ENCODE assay signal across 1 cellular context in genomic region chr3:48662753-48663488, GRCh38.
TF ChIP-seq lines count a peak whose summit lies in the region.

Gene CELSR3 (minus strand): TSS chr3:48662886. CDS start chr3:48662634, 252 bp downstream.

TF ChIP-seq in HepG2, 621 proteins besides CTCF, POLR2A, EP300 and RAD21 (continued from another document and continues in another):
- TF ChIP-seq SRSF1 (optimal IDR thresholded peaks at IDR 0.05; ENCODE audit: low read depth, low read length) (no peak), ZBTB43 (CRISPR knock-in tag; conservative IDR thresholded peaks at IDR 0.05) (no peak), DR1 (CRISPR knock-in tag; IDR thresholded peaks at IDR 0.05) (no peak), HOXA3 (CRISPR knock-in tag; IDR thresholded peaks at IDR 0.05) (peak; percentile 85), ZNF460 (CRISPR knock-in tag; IDR thresholded peaks at IDR 0.05; ENCODE audit: borderline replicate concordance) (no peak), POLR2AphosphoS5 (IDR thresholded peaks at IDR 0.05; ENCODE audit: low read depth, low read length) (peak; percentile 44), MAF1 (CRISPR knock-in tag; IDR thresholded peaks at IDR 0.05; ENCODE audit: borderline replicate concordance) (no peak), U2AF1 (optimal IDR thresholded peaks at IDR 0.05; ENCODE audit: low read depth, low read length) (no peak), LCORL (IDR thresholded peaks at IDR 0.05) (no peak), LCORL (CRISPR knock-in tag; IDR thresholded peaks at IDR 0.05) (0 out of 2 replicates have a peak, but pooled peaks have one; percentile 7), ZNF407 (CRISPR knock-in tag; IDR thresholded peaks at IDR 0.05; ENCODE audit: not compliant biosample characterization) (peak; percentile 9), CAMTA2 (CRISPR knock-in tag; IDR thresholded peaks at IDR 0.05; ENCODE audit: borderline replicate concordance) (0 out of 2 replicates have a peak, but pooled peaks have one; percentile 59), PRMT3 (CRISPR knock-in tag; IDR thresholded peaks at IDR 0.05; ENCODE audit: borderline replicate concordance, low read depth) (0 out of 2 replicates have a peak, but pooled peaks have one; percentile 7), DNMT1 (CRISPR knock-in tag; IDR thresholded peaks at IDR 0.05) (peak; percentile 68; the same call in 1 of the 2 replicates), FOXK2 (IDR thresholded peaks at IDR 0.05) (peak; percentile 50; the same call in 1 of the 2 replicates), ZNF572 (CRISPR knock-in tag; IDR thresholded peaks at IDR 0.05) (no peak), MAX (IDR thresholded peaks at IDR 0.05) (peak; percentile 52; the same call in 1 of the 2 replicates), TARDBP (CRISPR knock-in tag; IDR thresholded peaks at IDR 0.05) (no peak), ZNF570 (CRISPR knock-in tag; IDR thresholded peaks at IDR 0.05; ENCODE audit: borderline replicate concordance) (0 out of 2 replicates have a peak, but pooled peaks have one; percentile 74), ZNF879 (CRISPR knock-in tag; IDR thresholded peaks at IDR 0.05) (no peak), YEATS4 (CRISPR knock-in tag; IDR thresholded peaks at IDR 0.05; ENCODE audit: borderline replicate concordance) (0 out of 2 replicates have a peak, but pooled peaks have one; percentile 3), NR0B2 (CRISPR knock-in tag; IDR thresholded peaks at IDR 0.05) (no peak), MNT (IDR thresholded peaks at IDR 0.05) (no peak)
- TF ChIP-seq, protein P1, sequence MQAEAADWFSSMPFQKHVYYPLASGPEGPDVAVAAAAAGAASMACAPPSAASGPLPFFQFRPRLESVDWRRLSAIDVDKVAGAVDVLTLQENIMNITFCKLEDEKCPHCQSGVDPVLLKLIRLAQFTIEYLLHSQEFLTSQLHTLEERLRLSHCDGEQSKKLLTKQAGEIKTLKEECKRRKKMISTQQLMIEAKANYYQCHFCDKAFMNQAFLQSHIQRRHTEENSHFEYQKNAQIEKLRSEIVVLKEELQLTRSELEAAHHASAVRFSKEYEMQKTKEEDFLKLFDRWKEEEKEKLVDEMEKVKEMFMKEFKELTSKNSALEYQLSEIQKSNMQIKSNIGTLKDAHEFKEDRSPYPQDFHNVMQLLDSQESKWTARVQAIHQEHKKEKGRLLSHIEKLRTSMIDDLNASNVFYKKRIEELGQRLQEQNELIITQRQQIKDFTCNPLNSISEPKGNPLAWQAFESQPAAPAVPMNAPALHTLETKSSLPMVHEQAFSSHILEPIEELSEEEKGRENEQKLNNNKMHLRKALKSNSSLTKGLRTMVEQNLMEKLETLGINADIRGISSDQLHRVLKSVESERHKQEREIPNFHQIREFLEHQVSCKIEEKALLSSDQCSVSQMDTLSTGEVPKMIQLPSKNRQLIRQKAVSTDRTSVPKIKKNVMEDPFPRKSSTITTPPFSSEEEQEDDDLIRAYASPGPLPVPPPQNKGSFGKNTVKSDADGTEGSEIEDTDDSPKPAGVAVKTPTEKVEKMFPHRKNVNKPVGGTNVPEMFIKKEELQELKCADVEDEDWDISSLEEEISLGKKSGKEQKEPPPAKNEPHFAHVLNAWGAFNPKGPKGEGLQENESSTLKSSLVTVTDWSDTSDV (CRISPR knock-in tag; IDR thresholded peaks at IDR 0.05): no peak; the same call in 1 of the 2 replicates
- TF ChIP-seq, protein P2, sequence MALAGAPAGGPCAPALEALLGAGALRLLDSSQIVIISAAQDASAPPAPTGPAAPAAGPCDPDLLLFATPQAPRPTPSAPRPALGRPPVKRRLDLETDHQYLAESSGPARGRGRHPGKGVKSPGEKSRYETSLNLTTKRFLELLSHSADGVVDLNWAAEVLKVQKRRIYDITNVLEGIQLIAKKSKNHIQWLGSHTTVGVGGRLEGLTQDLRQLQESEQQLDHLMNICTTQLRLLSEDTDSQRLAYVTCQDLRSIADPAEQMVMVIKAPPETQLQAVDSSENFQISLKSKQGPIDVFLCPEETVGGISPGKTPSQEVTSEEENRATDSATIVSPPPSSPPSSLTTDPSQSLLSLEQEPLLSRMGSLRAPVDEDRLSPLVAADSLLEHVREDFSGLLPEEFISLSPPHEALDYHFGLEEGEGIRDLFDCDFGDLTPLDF (CRISPR knock-in tag; IDR thresholded peaks at IDR 0.05): no peak
- TF ChIP-seq, protein P3, sequence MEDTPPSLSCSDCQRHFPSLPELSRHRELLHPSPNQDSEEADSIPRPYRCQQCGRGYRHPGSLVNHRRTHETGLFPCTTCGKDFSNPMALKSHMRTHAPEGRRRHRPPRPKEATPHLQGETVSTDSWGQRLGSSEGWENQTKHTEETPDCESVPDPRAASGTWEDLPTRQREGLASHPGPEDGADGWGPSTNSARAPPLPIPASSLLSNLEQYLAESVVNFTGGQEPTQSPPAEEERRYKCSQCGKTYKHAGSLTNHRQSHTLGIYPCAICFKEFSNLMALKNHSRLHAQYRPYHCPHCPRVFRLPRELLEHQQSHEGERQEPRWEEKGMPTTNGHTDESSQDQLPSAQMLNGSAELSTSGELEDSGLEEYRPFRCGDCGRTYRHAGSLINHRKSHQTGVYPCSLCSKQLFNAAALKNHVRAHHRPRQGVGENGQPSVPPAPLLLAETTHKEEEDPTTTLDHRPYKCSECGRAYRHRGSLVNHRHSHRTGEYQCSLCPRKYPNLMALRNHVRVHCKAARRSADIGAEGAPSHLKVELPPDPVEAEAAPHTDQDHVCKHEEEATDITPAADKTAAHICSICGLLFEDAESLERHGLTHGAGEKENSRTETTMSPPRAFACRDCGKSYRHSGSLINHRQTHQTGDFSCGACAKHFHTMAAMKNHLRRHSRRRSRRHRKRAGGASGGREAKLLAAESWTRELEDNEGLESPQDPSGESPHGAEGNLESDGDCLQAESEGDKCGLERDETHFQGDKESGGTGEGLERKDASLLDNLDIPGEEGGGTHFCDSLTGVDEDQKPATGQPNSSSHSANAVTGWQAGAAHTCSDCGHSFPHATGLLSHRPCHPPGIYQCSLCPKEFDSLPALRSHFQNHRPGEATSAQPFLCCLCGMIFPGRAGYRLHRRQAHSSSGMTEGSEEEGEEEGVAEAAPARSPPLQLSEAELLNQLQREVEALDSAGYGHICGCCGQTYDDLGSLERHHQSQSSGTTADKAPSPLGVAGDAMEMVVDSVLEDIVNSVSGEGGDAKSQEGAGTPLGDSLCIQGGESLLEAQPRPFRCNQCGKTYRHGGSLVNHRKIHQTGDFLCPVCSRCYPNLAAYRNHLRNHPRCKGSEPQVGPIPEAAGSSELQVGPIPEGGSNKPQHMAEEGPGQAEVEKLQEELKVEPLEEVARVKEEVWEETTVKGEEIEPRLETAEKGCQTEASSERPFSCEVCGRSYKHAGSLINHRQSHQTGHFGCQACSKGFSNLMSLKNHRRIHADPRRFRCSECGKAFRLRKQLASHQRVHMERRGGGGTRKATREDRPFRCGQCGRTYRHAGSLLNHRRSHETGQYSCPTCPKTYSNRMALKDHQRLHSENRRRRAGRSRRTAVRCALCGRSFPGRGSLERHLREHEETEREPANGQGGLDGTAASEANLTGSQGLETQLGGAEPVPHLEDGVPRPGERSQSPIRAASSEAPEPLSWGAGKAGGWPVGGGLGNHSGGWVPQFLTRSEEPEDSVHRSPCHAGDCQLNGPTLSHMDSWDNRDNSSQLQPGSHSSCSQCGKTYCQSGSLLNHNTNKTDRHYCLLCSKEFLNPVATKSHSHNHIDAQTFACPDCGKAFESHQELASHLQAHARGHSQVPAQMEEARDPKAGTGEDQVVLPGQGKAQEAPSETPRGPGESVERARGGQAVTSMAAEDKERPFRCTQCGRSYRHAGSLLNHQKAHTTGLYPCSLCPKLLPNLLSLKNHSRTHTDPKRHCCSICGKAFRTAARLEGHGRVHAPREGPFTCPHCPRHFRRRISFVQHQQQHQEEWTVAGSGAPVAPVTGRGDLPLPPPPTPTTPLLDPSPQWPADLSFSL (CRISPR knock-in tag; IDR thresholded peaks at IDR 0.05): no peak
